Comparison of ENCODE assay signal across 8 cellular contexts in genomic region chr10:30529373-30529998, GRCh38.
DNase-seq lines count a peak whose midpoint lies in the region; ATAC-seq and TF ChIP-seq lines count a peak whose summit lies in the region.

No MANE protein-coding gene starts in this region.

- no peaks in the 10 kb centered on the region for H3K27me3 Mint-ChIP-seq in CD4-positive, alpha-beta T cell

- TF ChIP-seq CTCF in CD4-positive, alpha-beta T cell (IDR thresholded peaks at IDR 0.05) = no peak
- TF ChIP-seq CTCF in A673 (conservative IDR thresholded peaks at IDR 0.05; ENCODE audit: low read depth, low read length) = no peak

- peak overlapping the region; percentile 97 for H3K27ac Mint-ChIP-seq in CD4-positive, alpha-beta T cell

- DNase-seq in CD4-positive, alpha-beta T cell = peak; percentile 53 to 72 (median 65)
- peak; percentile 91 for DNase-seq in KG1 (lab: John Stamatoyannopoulos, UW)
- DNase-seq in activated CD8-positive, alpha-beta memory T cell treated with anti-CD3 and anti-CD28 coated beads for 1 hour (ENCODE audit: extremely low read depth in 1 of 2, low read depth in 1 of 2) = peak; percentile 56 to 65
- DNase-seq in Right ventricle myocardium superior = peak; percentile 87
- DNase-seq in stimulated activated CD4-positive, alpha-beta T cell treated with anti-CD3 and anti-CD28 coated beads, Interleukin-4, amount 100 ng/mL, for 1 hour = peak; percentile 60
- DNase-seq in NCI-H1694 (lab: John Stamatoyannopoulos, UW) = no peak
- DNase-seq in A673 (ENCODE audit: low spot score) = no peak

- CTCF ChIA-PET in CD4-positive, alpha-beta T cell (lab: Charles Lee) = interaction anchor here (1.0 to 1.6 kb wide), 3 partner anchors 36 to 98 kb away, joined by 3 to 4 read pairs (median 3); no protein-coding TSS in a partner anchor
- CTCF ChIA-PET in A673 (lab: Charles Lee) = no interaction called here

- peak; percentile 80 for ATAC-seq in CD4-positive, alpha-beta T cell (ENCODE audit: poor library complexity)
- peak; percentile 74 for ATAC-seq in GM21390 (IDR thresholded peaks at IDR 0.05; ENCODE audit: unreplicated experiment)
- ATAC-seq in Right ventricle myocardium superior (ENCODE audit: poor library complexity) = peak; percentile 77

- peaks cover 64% of the 10 kb centered on the region for H3K4me1 Mint-ChIP-seq in CD4-positive, alpha-beta T cell (ENCODE audit: low read depth)

- POLR2A ChIA-PET in CD4-positive, alpha-beta T cell (lab: Charles Lee) = interaction anchor here (0.6 to 2.5 kb wide), 25 partner anchors 12 to 1373 kb away, joined by 3 to 34 read pairs (median 5); partner anchors contain the start of gene MAP3K8
- POLR2A ChIA-PET in A673 (lab: Charles Lee; ENCODE audit: low non-redundant PET) = interaction anchor here (0.6 kb wide), 1 partner anchor 16 kb away, joined by 6 read pairs; no protein-coding TSS in a partner anchor

- no peak overlapping the region for H3K4me3 ChIP-seq in A673 (ENCODE audit: low read depth, low read length, poor library complexity, severe bottlenecking)

- H3K9me3 Mint-ChIP-seq in CD4-positive, alpha-beta T cell = no peaks in the 10 kb centered on the region

- BruUV-seq in A673 (replicated peaks; lab: Mats Ljungman, UMichigan) = no TSS peak

- no peaks in the 10 kb centered on the region for H3K36me3 ChIP-seq in A673 (ENCODE audit: insufficient read depth, low read length, poor library complexity, severe bottlenecking)

- no peaks in the 10 kb centered on the region for H3K27me3 ChIP-seq in CD4-positive, alpha-beta T cell (ENCODE audit: control insufficient read depth, insufficient read depth, low read length)
- no peaks in the 10 kb centered on the region for H3K27me3 ChIP-seq in A673 (replicated peaks; ENCODE audit: insufficient read depth, low read depth, low read length, poor library complexity)

- H3K27ac ChIP-seq in CD4-positive, alpha-beta T cell (ENCODE audit: low read depth, low read length) = peak overlapping the region; percentile 89
- no peak overlapping the region for H3K27ac ChIP-seq in A673 (ENCODE audit: low read depth, low read length, poor library complexity, severe bottlenecking)

- H3K36me3 Mint-ChIP-seq in CD4-positive, alpha-beta T cell (ENCODE audit: low read depth) = no peaks in the 10 kb centered on the region

- intact Hi-C loops in CD4-positive, alpha-beta T cell (cut with DNase I, micrococcal nuclease) = loop anchor here in 1 of 2 experiments (5.0 kb wide), 3 partner anchors 37 to 502 kb away; partner anchors contain the start of gene MAP3K8
- intact Hi-C loops in Right ventricle myocardium superior (cut with DNase I) = no loop called here
- intact Hi-C loops in A673 (cut with micrococcal nuclease; ENCODE audit: unreplicated experiment) = no loop called here

- H3K4me1 ChIP-seq in A673 (ENCODE audit: insufficient read depth, low read length, poor library complexity, severe bottlenecking) = no peaks in the 10 kb centered on the region

- H3K9me3 ChIP-seq in CD4-positive, alpha-beta T cell (ENCODE audit: control insufficient read depth, low read length) = no peaks in the 10 kb centered on the region
- H3K9me3 ChIP-seq in A673 (ENCODE audit: low read depth, low read length, poor library complexity, severe bottlenecking) = no peaks in the 10 kb centered on the region

- peak overlapping the region; percentile 86 for H3K4me3 Mint-ChIP-seq in CD4-positive, alpha-beta T cell

Comparison
In these comparisons a context has a peak if more than half of its experiments do, and no peak if none do; other contexts are left out.
1. DNase-seq: peak in CD4-positive, alpha-beta T cell (10 of 10), KG1 (single experiment), activated CD8-positive, alpha-beta memory T cell treated with anti-CD3 and anti-CD28 coated beads for 1 hour (2 of 2), Right ventricle myocardium superior (single experiment) and stimulated activated CD4-positive, alpha-beta T cell treated with anti-CD3 and anti-CD28 coated beads, Interleukin-4, amount 100 ng/mL, for 1 hour (single experiment); none in NCI-H1694 (single experiment) and A673 (single experiment).
2. Peak in every context shown above with its lines, with median percentiles within 50 percentile points of each other: ATAC-seq.